21 cellular contexts compared by ENCODE assay signal in genomic region chr18:38847326-38847725, GRCh38.
A peak's percentile ranks its signal among the peaks of the same experiment; 100 is the strongest.
DNase-seq lines count a peak whose midpoint lies in the region; ATAC-seq, FAIRE-seq and TF ChIP-seq lines count a peak whose summit lies in the region.
"Had no signal": no experiment of that assay in that cellular context is flagged by ENCODE, and none has a peak within 500 bp of the region (broad histone marks: within the 10 kb centered on the region; RNA-seq: fewer than 3 reads in every experiment).

No MANE protein-coding gene starts in this region.

- FAIRE-seq in D721Med (lab: Jason Lieb, UNC): peak; percentile 58
- FAIRE-seq: A204.1, GM12878, GM19239, H54 had no signal

- intact Hi-C loops in left cardiac atrium (cut with DNase I) (no loop called here), left ventricle myocardium superior (cut with micrococcal nuclease) (no loop called here)

- TF ChIP-seq CTCF in D721Med (IDR thresholded peaks at IDR 0.05; ENCODE audit: insufficient read depth, missing control alignments): no peak

- DNase-seq in DMS 273 (lab: John Stamatoyannopoulos, UW; ENCODE audit: unreplicated experiment) (peak; percentile 12), DMS 273 treated with DMSO at 0.1 percent for 48 hours (lab: John Stamatoyannopoulos, UW) (no peak), D721Med (ENCODE audit: insufficient read length, low spot score) (no peak), epithelial cell of prostate (ENCODE audit: low read depth, low spot score) (peak; percentile 2), left cardiac atrium (no peak), left ventricle myocardium superior (no peak)
- DNase-seq: AML-193; BE2C; CD4-positive, alpha-beta T cell; CD8-positive, alpha-beta memory T cell; DMS79; EL; GDM1; GOT3; HFFc6 had no signal

- ATAC-seq in left cardiac atrium: no peak
- ATAC-seq in left ventricle myocardium superior: no peak
- ATAC-seq: GM12878 had no signal

- H3K27ac ChIP-seq in epithelial cell of prostate: no peak overlapping the region
- H3K27ac ChIP-seq: 22Rv1; BLaER1 treated with 17β-estradiol and CSF1 and Interleukin-3, amounts not matched to agents 10 nM and 100 nM had no signal

Comparison
In these comparisons a context has a peak if more than half of its experiments do, and no peak if none do; other contexts are left out.
1. DNase-seq: peak in DMS 273 (single experiment) and epithelial cell of prostate (single experiment); none in DMS 273 treated with DMSO at 0.1 percent for 48 hours (single experiment), D721Med (single experiment), left cardiac atrium (single experiment) and left ventricle myocardium superior (single experiment).